In genomic region chr1:12593621-12594066, GRCh38 we compare ENCODE assay signal across 9 cellular contexts. TPM values are rescaled to one million over a fixed set of nuclear protein-coding genes. Genes with fewer than 3 reads are reported as not detected.
DNase-seq lines count a peak whose midpoint lies in the region; ATAC-seq and TF ChIP-seq lines count a peak whose summit lies in the region.
"Had no signal": no experiment of that assay in that cellular context is flagged by ENCODE, and none has a peak within 500 bp of the region (broad histone marks: within the 10 kb centered on the region; RNA-seq: fewer than 3 reads in every experiment).

No MANE protein-coding gene starts in this region.

- H3K27me3 ChIP-seq in muscle layer of colon (ENCODE audit: control insufficient read depth in 1 of 2, insufficient read depth in 2 of 2, low read length in 2 of 2) (no peaks in the 10 kb centered on the region), vagina (no peaks in the 10 kb centered on the region), body of pancreas (no peaks in the 10 kb centered on the region)

- H3K4me1 Mint-ChIP-seq in activated naive CD8-positive, alpha-beta T cell treated with anti-CD3 and anti-CD28 coated beads, Interleukin-2, amount 10 ng/mL, durations not matched to agents 7 days and 5 days = peaks cover 39% of the 10 kb centered on the region
- peaks cover 53% of the 10 kb centered on the region for H3K4me1 Mint-ChIP-seq in activated naive CD8-positive, alpha-beta T cell treated with anti-CD3 and anti-CD28 coated beads, Interleukin-2, amount 50 U/mL, for 24 hours
- peaks cover 34 to 38% of the 10 kb centered on the region in 2 donors for H3K4me1 Mint-ChIP-seq in effector memory CD8-positive, alpha-beta T cell (ENCODE audit: low read depth in 2 of 2)

- H3K36me3 Mint-ChIP-seq in activated naive CD8-positive, alpha-beta T cell treated with anti-CD3 and anti-CD28 coated beads, Interleukin-2, amount 10 ng/mL, durations not matched to agents 7 days and 5 days = peaks cover 33% of the 10 kb centered on the region
- peaks cover 35% of the 10 kb centered on the region for H3K36me3 Mint-ChIP-seq in activated naive CD8-positive, alpha-beta T cell treated with anti-CD3 and anti-CD28 coated beads, Interleukin-2, amount 50 U/mL, for 24 hours (ENCODE audit: low read depth)
- peaks cover 11% of the 10 kb centered on the region for H3K36me3 Mint-ChIP-seq in effector memory CD8-positive, alpha-beta T cell (ENCODE audit: insufficient read depth)

- H3K27ac ChIP-seq in muscle layer of colon (ENCODE audit: low read depth, low read length) (peak overlapping the region; percentile 95), vagina (peak overlapping the region; percentile 80), body of pancreas (peak overlapping the region in 1 of 4 donors; percentile 80)

- no peak for DNase-seq in activated naive CD8-positive, alpha-beta T cell treated with anti-CD3 and anti-CD28 coated beads, Interleukin-2, amount 10 ng/mL, durations not matched to agents 7 days and 5 days
- no peak for DNase-seq in activated naive CD8-positive, alpha-beta T cell treated with anti-CD3 and anti-CD28 coated beads, Interleukin-2, amount 50 U/mL, for 24 hours
- no peak for DNase-seq in effector memory CD8-positive, alpha-beta T cell
- DNase-seq in vagina (ENCODE audit: extremely low spot score in 2 of 2) (no peak), body of pancreas (no peak), erythroblast (lab: John Stamatoyannopoulos, UW) (no peak)
- DNase-seq in stimulated activated CD4-positive, alpha-beta T cell treated with anti-CD3 and anti-CD28 coated beads, Interleukin-15, amount 100 ng/mL, for 24 hours = no peak

- H3K27ac Mint-ChIP-seq in activated naive CD8-positive, alpha-beta T cell treated with anti-CD3 and anti-CD28 coated beads, Interleukin-2, amount 10 ng/mL, durations not matched to agents 7 days and 5 days = peak overlapping the region; percentile 89
- no peak overlapping the region for H3K27ac Mint-ChIP-seq in activated naive CD8-positive, alpha-beta T cell treated with anti-CD3 and anti-CD28 coated beads, Interleukin-2, amount 50 U/mL, for 24 hours
- H3K27ac Mint-ChIP-seq in effector memory CD8-positive, alpha-beta T cell = peak overlapping the region; percentile 84 to 96
- H3K27ac Mint-ChIP-seq: activated T-helper 2 cell treated with anti-CD3 and anti-CD28 coated beads, Interferon-gamma antibody, Interleukin-2, Interleukin-4, amounts not matched to agents 10 μg/mL and 5 μg/mL and 100 μg/mL, durations not matched to agents 14 hours and 24 hours and 36 hours had no signal

- H3K4me3 ChIP-seq in muscle layer of colon (ENCODE audit: low read depth in 1 of 2, low read length in 2 of 2) (no peak overlapping the region), vagina (no peak overlapping the region), body of pancreas (no peak overlapping the region)

- H3K4me3 Mint-ChIP-seq in activated naive CD8-positive, alpha-beta T cell treated with anti-CD3 and anti-CD28 coated beads, Interleukin-2, amount 10 ng/mL, durations not matched to agents 7 days and 5 days = no peak overlapping the region
- H3K4me3 Mint-ChIP-seq in activated naive CD8-positive, alpha-beta T cell treated with anti-CD3 and anti-CD28 coated beads, Interleukin-2, amount 50 U/mL, for 24 hours = no peak overlapping the region
- peak overlapping the region; percentile 79 to 81 for H3K4me3 Mint-ChIP-seq in effector memory CD8-positive, alpha-beta T cell

- POLR2A ChIA-PET in activated naive CD8-positive, alpha-beta T cell treated with anti-CD3 and anti-CD28 coated beads, Interleukin-2, amount 10 ng/mL, durations not matched to agents 7 days and 5 days (lab: Charles Lee) = no interaction called here

- no peaks in the 10 kb centered on the region for H3K27me3 Mint-ChIP-seq in activated naive CD8-positive, alpha-beta T cell treated with anti-CD3 and anti-CD28 coated beads, Interleukin-2, amount 10 ng/mL, durations not matched to agents 7 days and 5 days
- no peaks in the 10 kb centered on the region for H3K27me3 Mint-ChIP-seq in activated naive CD8-positive, alpha-beta T cell treated with anti-CD3 and anti-CD28 coated beads, Interleukin-2, amount 50 U/mL, for 24 hours
- peaks cover 0 to 9% of the 10 kb centered on the region in 2 donors for H3K27me3 Mint-ChIP-seq in effector memory CD8-positive, alpha-beta T cell

- TF ChIP-seq POLR2A in vagina (IDR thresholded peaks at IDR 0.05) = no peak
- no peak for TF ChIP-seq POLR2A in body of pancreas (IDR thresholded peaks at IDR 0.05)
- TF ChIP-seq POLR2A in erythroblast (IDR thresholded peaks at IDR 0.05; ENCODE audit: low read length) = no peak

- H3K36me3 ChIP-seq in muscle layer of colon (ENCODE audit: insufficient read depth, low read length) (peaks cover 6% of the 10 kb centered on the region), vagina (no peaks in the 10 kb centered on the region), body of pancreas (replicated peaks in 1 of 2; ENCODE audit: insufficient read depth in 1 of 2, low read depth in 2 of 2) (peaks cover 0 to 4% of the 10 kb centered on the region in 2 donors)

- peak overlapping the region; percentile 44 for H3K9ac ChIP-seq in muscle layer of colon (ENCODE audit: low read length)

- intact Hi-C loops in vagina (cut with DNase I) (loop anchor here (5.0 kb wide), 2 partner anchors 36 to 51 kb away; no protein-coding TSS in a partner anchor), body of pancreas (cut with DNase I) (no loop called here)

- H3K9me3 ChIP-seq in muscle layer of colon (ENCODE audit: low read length) (no peaks in the 10 kb centered on the region), vagina (no peaks in the 10 kb centered on the region), body of pancreas (no peaks in the 10 kb centered on the region)

- H3K4me1 ChIP-seq in muscle layer of colon (ENCODE audit: insufficient read depth, low read length) (peaks cover 72% of the 10 kb centered on the region), vagina (peaks cover 99% of the 10 kb centered on the region), body of pancreas (peaks cover 53% of the 10 kb centered on the region)

- ATAC-seq in activated naive CD8-positive, alpha-beta T cell treated with anti-CD3 and anti-CD28 coated beads, Interleukin-2, amount 10 ng/mL, durations not matched to agents 7 days and 5 days (ENCODE audit: low read depth) = no peak
- ATAC-seq in activated naive CD8-positive, alpha-beta T cell treated with anti-CD3 and anti-CD28 coated beads, Interleukin-2, amount 50 U/mL, for 24 hours = no peak
- ATAC-seq in effector memory CD8-positive, alpha-beta T cell (replicated peaks) = no peak
- ATAC-seq in body of pancreas = no peak

- WGBS in body of pancreas, 2 donors = 41 to 50% methylated on average over 7 of the region's 7 CpGs

- no peaks in the 10 kb centered on the region for H3K9me3 Mint-ChIP-seq in activated naive CD8-positive, alpha-beta T cell treated with anti-CD3 and anti-CD28 coated beads, Interleukin-2, amount 10 ng/mL, durations not matched to agents 7 days and 5 days
- H3K9me3 Mint-ChIP-seq in activated naive CD8-positive, alpha-beta T cell treated with anti-CD3 and anti-CD28 coated beads, Interleukin-2, amount 50 U/mL, for 24 hours = no peaks in the 10 kb centered on the region
- H3K9me3 Mint-ChIP-seq in effector memory CD8-positive, alpha-beta T cell = no peaks in the 10 kb centered on the region
- H3K9me3 Mint-ChIP-seq: activated T-helper 2 cell treated with anti-CD3 and anti-CD28 coated beads, Interferon-gamma antibody, Interleukin-2, Interleukin-4, amounts not matched to agents 10 μg/mL and 5 μg/mL and 100 μg/mL, durations not matched to agents 14 hours and 24 hours and 36 hours had no signal

- TF ChIP-seq CTCF in vagina (IDR thresholded peaks at IDR 0.05) = no peak
- TF ChIP-seq CTCF in body of pancreas (IDR thresholded peaks at IDR 0.05) = no peak

RNA-seq across cellular contexts. Expression of gene DHRS3, which starts 24.4 kb away (rescaled TPM):
- total RNA-seq in activated naive CD8-positive, alpha-beta T cell treated with anti-CD3 and anti-CD28 coated beads, Interleukin-2, amount 10 ng/mL, durations not matched to agents 7 days and 5 days = 100 to 1,000 TPM; 105 to 109 TPM
- total RNA-seq in vagina (111 TPM), body of pancreas (100 to 1,000 TPM in 1 of 2 donors, 10 to 100 TPM in 1; 81.7 to 104 TPM)

RNA-seq across cellular contexts. Expression of gene AADACL4, which starts 50.2 kb away (rescaled TPM):
- not detected for total RNA-seq in activated naive CD8-positive, alpha-beta T cell treated with anti-CD3 and anti-CD28 coated beads, Interleukin-2, amount 10 ng/mL, durations not matched to agents 7 days and 5 days
- total RNA-seq in vagina = not detected
- not detected for total RNA-seq in body of pancreas
- total RNA-seq: activated T-helper 2 cell treated with anti-CD3 and anti-CD28 coated beads, Interferon-gamma antibody, Interleukin-2, Interleukin-4, amounts not matched to agents 10 μg/mL and 5 μg/mL and 100 μg/mL, durations not matched to agents 14 hours and 24 hours and 36 hours had no signal

Comparison
In these comparisons a context has a peak if more than half of its experiments do, and no peak if none do; other contexts are left out.
1. H3K4me3 Mint-ChIP-seq: peak in effector memory CD8-positive, alpha-beta T cell (2 of 2); none in activated naive CD8-positive, alpha-beta T cell treated with anti-CD3 and anti-CD28 coated beads, Interleukin-2, amount 10 ng/mL, durations not matched to agents 7 days and 5 days (single experiment) and activated naive CD8-positive, alpha-beta T cell treated with anti-CD3 and anti-CD28 coated beads, Interleukin-2, amount 50 U/mL, for 24 hours (single experiment).